11 cellular contexts compared by ENCODE assay signal in genomic region chrX:16838202-16839066, GRCh38. TPM values are rescaled to one million over a fixed set of nuclear protein-coding genes. Genes with fewer than 3 reads are reported as not detected.
DNase-seq lines count a peak whose midpoint lies in the region; ATAC-seq and TF ChIP-seq lines count a peak whose summit lies in the region.
"Had no signal": no experiment of that assay in that cellular context is flagged by ENCODE, and none has a peak within 500 bp of the region (broad histone marks: within the 10 kb centered on the region; RNA-seq: fewer than 3 reads in every experiment).

No MANE protein-coding gene starts in this region.

- H3K9me3 Mint-ChIP-seq in IgD-negative memory B cell = no peaks in the 10 kb centered on the region
- H3K9me3 Mint-ChIP-seq in activated CD8-positive, alpha-beta memory T cell treated with anti-CD3 and anti-CD28 coated beads, Interleukin-2, amount 10 ng/mL, durations not matched to agents 7 days and 5 days (ENCODE audit: low read depth) = no peaks in the 10 kb centered on the region

- no peak for TF ChIP-seq CTCF in coronary artery (IDR thresholded peaks at IDR 0.05)

- no peak overlapping the region for H3K4me3 Mint-ChIP-seq in IgD-negative memory B cell
- no peak overlapping the region for H3K4me3 Mint-ChIP-seq in activated CD8-positive, alpha-beta memory T cell treated with anti-CD3 and anti-CD28 coated beads, Interleukin-2, amount 10 ng/mL, durations not matched to agents 7 days and 5 days

- CTCF ChIA-PET in activated CD8-positive, alpha-beta memory T cell treated with anti-CD3 and anti-CD28 coated beads, Interleukin-2, amount 10 ng/mL, durations not matched to agents 7 days and 5 days (lab: Charles Lee) = no interaction called here

- no peaks in the 10 kb centered on the region for H3K27me3 Mint-ChIP-seq in IgD-negative memory B cell
- H3K27me3 Mint-ChIP-seq in activated CD8-positive, alpha-beta memory T cell treated with anti-CD3 and anti-CD28 coated beads, Interleukin-2, amount 10 ng/mL, durations not matched to agents 7 days and 5 days = no peaks in the 10 kb centered on the region

- no peak for TF ChIP-seq POLR2A in erythroblast (IDR thresholded peaks at IDR 0.05; ENCODE audit: low read length)

- peak overlapping the region; percentile 20 for H3K4me3 ChIP-seq in coronary artery

- H3K36me3 Mint-ChIP-seq in IgD-negative memory B cell = peaks cover 5% of the 10 kb centered on the region
- H3K36me3 Mint-ChIP-seq in activated CD8-positive, alpha-beta memory T cell treated with anti-CD3 and anti-CD28 coated beads, Interleukin-2, amount 10 ng/mL, durations not matched to agents 7 days and 5 days = peaks cover 14% of the 10 kb centered on the region

- H3K27ac ChIP-seq in coronary artery = peak overlapping the region; percentile 40 to 80

- no peaks in the 10 kb centered on the region for H3K4me1 Mint-ChIP-seq in IgD-negative memory B cell
- H3K4me1 Mint-ChIP-seq in activated CD8-positive, alpha-beta memory T cell treated with anti-CD3 and anti-CD28 coated beads, Interleukin-2, amount 10 ng/mL, durations not matched to agents 7 days and 5 days = peaks cover 6% of the 10 kb centered on the region

- DNase-seq in AG08395 (ENCODE audit: low spot score) (peak; percentile 67), coronary artery (ENCODE audit: low spot score) (no peak), lung microvascular endothelial cell (ENCODE audit: low read depth in 2 of 2) (peak; percentile 47 to 72), erythroblast (lab: John Stamatoyannopoulos, UW) (no peak)
- DNase-seq in activated CD8-positive, alpha-beta memory T cell treated with anti-CD3 and anti-CD28 coated beads for 24 hours = no peak
- no peak for DNase-seq in activated CD8-positive, alpha-beta memory T cell treated with anti-CD3 and anti-CD28 coated beads, Interleukin-2, amount 10 ng/mL, durations not matched to agents 7 days and 5 days
- DNase-seq: activated effector memory CD4-positive, alpha-beta T cell treated with Interleukin-2 at 50 U/mL for 16 hours; KBM-7; SHP77 had no signal

- peak overlapping the region in 2 of 3 donors; percentile 46 to 89 for H3K27ac Mint-ChIP-seq in IgD-negative memory B cell
- no peak overlapping the region for H3K27ac Mint-ChIP-seq in activated CD8-positive, alpha-beta memory T cell treated with anti-CD3 and anti-CD28 coated beads, Interleukin-2, amount 10 ng/mL, durations not matched to agents 7 days and 5 days

- ATAC-seq in HG02623 (IDR thresholded peaks at IDR 0.05; ENCODE audit: unreplicated experiment) = no peak
- ATAC-seq in activated CD8-positive, alpha-beta memory T cell treated with anti-CD3 and anti-CD28 coated beads, Interleukin-2, amount 10 ng/mL, durations not matched to agents 7 days and 5 days = no peak

RNA-seq across cellular contexts. Expression of gene RBBP7, which starts 31.7 kb away (rescaled TPM):
- polyA plus RNA-seq in IgD-negative memory B cell = 170 TPM
- total RNA-seq in lung microvascular endothelial cell = 81.5 and 120 TPM in 2 replicates
- 100 to 1,000 TPM; 178 to 193 TPM for total RNA-seq in activated CD8-positive, alpha-beta memory T cell treated with anti-CD3 and anti-CD28 coated beads, Interleukin-2, amount 10 ng/mL, durations not matched to agents 7 days and 5 days

RNA-seq across cellular contexts. Expression of gene TXLNG, which starts 52.2 kb away (rescaled TPM):
- polyA plus RNA-seq in IgD-negative memory B cell = 17.1 TPM
- total RNA-seq in lung microvascular endothelial cell = 3.9 and 4.6 TPM in 2 replicates
- 10 to 100 TPM; 10.2 to 13.2 TPM for total RNA-seq in activated CD8-positive, alpha-beta memory T cell treated with anti-CD3 and anti-CD28 coated beads, Interleukin-2, amount 10 ng/mL, durations not matched to agents 7 days and 5 days

Comparison
In these comparisons a context has a peak if more than half of its experiments do, and no peak if none do; other contexts are left out.
1. DNase-seq: peak in AG08395 (single experiment) and lung microvascular endothelial cell (2 of 2); none in coronary artery (single experiment), activated CD8-positive, alpha-beta memory T cell treated with anti-CD3 and anti-CD28 coated beads for 24 hours (single experiment), activated CD8-positive, alpha-beta memory T cell treated with anti-CD3 and anti-CD28 coated beads, Interleukin-2, amount 10 ng/mL, durations not matched to agents 7 days and 5 days (single experiment) and erythroblast (0 of 2).